ENCODE assay signal across 28 cellular contexts in the genomic region with DNA sequence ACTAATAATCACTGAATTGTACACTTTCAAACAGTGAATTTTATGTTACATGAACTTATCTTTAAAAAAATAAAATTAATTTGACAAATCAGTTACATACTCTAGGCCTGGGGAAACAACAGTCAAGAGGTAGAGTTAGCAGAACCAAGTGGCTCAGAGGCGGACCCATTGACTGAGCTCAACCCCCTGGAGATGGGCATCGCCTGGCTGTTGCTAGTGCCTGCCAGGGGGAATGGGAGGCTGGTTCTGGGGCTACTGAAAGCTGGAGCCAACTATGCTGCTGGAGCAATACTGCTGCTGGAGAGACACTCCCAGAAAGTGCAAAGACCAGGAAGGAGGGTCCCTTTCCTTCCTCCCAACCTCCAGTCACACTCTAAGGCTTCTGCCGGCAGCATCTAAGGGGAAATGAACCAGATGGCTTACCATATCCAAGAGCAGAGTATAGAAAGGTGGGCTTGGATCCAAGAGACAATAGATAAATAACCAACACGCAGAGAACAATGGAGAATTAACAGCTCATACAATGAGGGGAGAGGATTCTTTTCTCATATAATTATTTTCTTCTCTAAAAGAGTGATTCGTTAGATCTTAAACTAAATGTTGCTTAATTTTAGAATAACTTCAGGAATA. TPM values are rescaled to one million over a fixed set of nuclear protein-coding genes. Genes with fewer than 3 reads are reported as not detected.
DNase-seq lines count a peak whose midpoint lies in the region; ATAC-seq, FAIRE-seq and TF ChIP-seq lines count a peak whose summit lies in the region.
"Had no signal": no experiment of that assay in that cellular context is flagged by ENCODE, and none has a peak within 500 bp of the region (broad histone marks: within the 10 kb centered on the region; RNA-seq: fewer than 3 reads in every experiment).

No MANE protein-coding gene starts in this region.

- peak overlapping the region; percentile 57 for H2BK5ac ChIP-seq in trophoblast cell (ENCODE audit: low read depth, low read length, poor library complexity)

- peak overlapping the region; percentile 57 for H3K14ac ChIP-seq in trophoblast cell (ENCODE audit: low read length)

- no peak overlapping the region for H3K4me2 ChIP-seq in endothelial cell of umbilical vein (ENCODE audit: insufficient read depth, low read length)
- H3K4me2 ChIP-seq in trophoblast cell (ENCODE audit: low read length) = no peak overlapping the region
- H3K4me2 ChIP-seq in MM.1S (ENCODE audit: low read depth, low read length) = no peak overlapping the region

- TF ChIP-seq CTCF in BE2C (IDR thresholded peaks at IDR 0.05; ENCODE audit: low read depth, low read length) (no peak), endothelial cell of umbilical vein (IDR thresholded peaks at IDR 0.05; ENCODE audit: extremely low read depth in 1 of 2, insufficient read depth in 1 of 2, low read depth in 1 of 2, low read length in 2 of 2) (no peak), MM.1S (IDR thresholded peaks at IDR 0.05; ENCODE audit: low read length) (no peak)

- H3K27me3 ChIP-seq in BE2C (no peaks in the 10 kb centered on the region), endothelial cell of umbilical vein (ENCODE audit: control insufficient read depth in 2 of 2, insufficient read depth in 2 of 2, low read length in 2 of 2) (no peaks in the 10 kb centered on the region), trophoblast cell (ENCODE audit: insufficient read depth, low read length) (no peaks in the 10 kb centered on the region), MM.1S (replicated peaks; ENCODE audit: insufficient read depth, low read length) (no peaks in the 10 kb centered on the region)

- no CpG with 5 or more reads among the region's 5 CpGs for WGBS in trophoblast cell (ENCODE audit: extremely low coverage, insufficient coverage, insufficient read length)

- H3K79me2 ChIP-seq in endothelial cell of umbilical vein (ENCODE audit: control insufficient read depth, insufficient read depth, low read length) = no peaks in the 10 kb centered on the region
- peaks cover 2% of the 10 kb centered on the region for H3K79me2 ChIP-seq in trophoblast cell (ENCODE audit: control insufficient read depth, insufficient read depth, low read length, poor library complexity)
- H3K79me2 ChIP-seq in MM.1S (ENCODE audit: low read length) = no peaks in the 10 kb centered on the region

- no peak overlapping the region for H4K8ac ChIP-seq in trophoblast cell (ENCODE audit: low read depth, low read length)

- no peaks in the 10 kb centered on the region for H3K36me3 ChIP-seq in BE2C
- H3K36me3 ChIP-seq in endothelial cell of umbilical vein (ENCODE audit: control insufficient read depth in 2 of 2, extremely low read depth in 1 of 2, insufficient read depth in 2 of 2, low read length in 2 of 2) = no peaks in the 10 kb centered on the region
- H3K36me3 ChIP-seq in trophoblast cell (ENCODE audit: control insufficient read depth in 1 of 2, insufficient read depth in 2 of 2, low read length in 2 of 2) = peaks cover 0 to 2% of the 10 kb centered on the region in 2 experiments
- H3K36me3 ChIP-seq in MM.1S (replicated peaks; ENCODE audit: insufficient read depth, low read length) = no peaks in the 10 kb centered on the region

- H3K4me3 ChIP-seq in BE2C (ENCODE audit: low read depth, low read length) (no peak overlapping the region), endothelial cell of umbilical vein (replicated peaks in 1 of 3; ENCODE audit: insufficient read depth in 1 of 3, low read depth in 1 of 3, low read length in 3 of 3) (no peak overlapping the region), trophoblast cell (ENCODE audit: low read depth, low read length) (no peak overlapping the region), MM.1S (ENCODE audit: low read length) (no peak overlapping the region)
- H3K4me3 ChIP-seq: GM23248 had no signal

- H3K4ac ChIP-seq in trophoblast cell (ENCODE audit: low read depth, low read length) = no peak overlapping the region

- H3K9ac ChIP-seq in endothelial cell of umbilical vein (replicated peaks; ENCODE audit: extremely low read depth, insufficient read depth, low read length) (no peak overlapping the region), trophoblast cell (ENCODE audit: low read length) (no peak overlapping the region), MM.1S (ENCODE audit: low read length) (no peak overlapping the region)
- H3K9ac ChIP-seq: GM23248 had no signal

- H3K27ac ChIP-seq in endothelial cell of umbilical vein (ENCODE audit: insufficient read depth, low read depth, low read length) (no peak overlapping the region), trophoblast cell (ENCODE audit: low read depth, low read length) (no peak overlapping the region), MM.1S (ENCODE audit: low read length) (no peak overlapping the region)
- H3K27ac ChIP-seq: 22Rv1, GM23248, RWPE1 had no signal

- H3K9me2 ChIP-seq in MM.1S (replicated peaks; ENCODE audit: insufficient read depth, low read length) = no peaks in the 10 kb centered on the region

- CTCF ChIA-PET in endothelial cell of umbilical vein (lab: Charles Lee) = interaction anchor here (0.9 to 5.8 kb wide), 7 partner anchors 29 to 1004 kb away, joined by 3 to 277 read pairs (median 4); no protein-coding TSS in a partner anchor

- H2AFZ ChIP-seq in endothelial cell of umbilical vein (ENCODE audit: low read depth, low read length) (peak overlapping the region; percentile 35), trophoblast cell (ENCODE audit: insufficient read depth, low read length, poor library complexity) (no peak overlapping the region), MM.1S (ENCODE audit: low read length) (no peak overlapping the region)
- H2AFZ ChIP-seq: GM23248 had no signal

- H2AK5ac ChIP-seq in trophoblast cell (ENCODE audit: low read length) = peak overlapping the region; percentile 64

- peak overlapping the region; percentile 79 for H2BK120ac ChIP-seq in trophoblast cell (ENCODE audit: insufficient read depth, low read length, poor library complexity)

- TF ChIP-seq POLR2A in endothelial cell of umbilical vein (IDR thresholded peaks at IDR 0.05; ENCODE audit: low read depth, low read length) = no peak

- H3K4me1 ChIP-seq in BE2C (peaks cover 39% of the 10 kb centered on the region), endothelial cell of umbilical vein (ENCODE audit: control insufficient read depth, extremely low read depth, insufficient read depth, low read length) (peaks cover 14% of the 10 kb centered on the region), trophoblast cell (ENCODE audit: control insufficient read depth in 1 of 2, insufficient read depth in 2 of 2, low read length in 2 of 2) (peaks cover 5 to 13% of the 10 kb centered on the region in 2 experiments), MM.1S (ENCODE audit: low read length) (peaks cover 5% of the 10 kb centered on the region; the same call in 1 of the 2 replicates)

- peak overlapping the region; percentile 98 for H2BK12ac ChIP-seq in trophoblast cell (ENCODE audit: low read length)

- H4K91ac ChIP-seq in trophoblast cell (ENCODE audit: low read depth, low read length) = peak overlapping the region; percentile 66

- peaks cover 21% of the 10 kb centered on the region for H3K79me1 ChIP-seq in trophoblast cell (ENCODE audit: low read length)

- DNase-seq in DMS79 treated with DMSO at 0.1 percent for 48 hours (lab: John Stamatoyannopoulos, UW) = peak; percentile 1
- DNase-seq in DMS79 (lab: John Stamatoyannopoulos, UW) = no peak
- DNase-seq in BE2C = peak; percentile 53
- DNase-seq in endothelial cell of umbilical vein (ENCODE audit: low read depth, low spot score) = peak; percentile 53
- no peak for DNase-seq in trophoblast cell
- DNase-seq in MM.1S = no peak
- DNase-seq: CD4-positive, CD25-positive, alpha-beta regulatory T cell; DMS153; GM23248; H7; KBM-7; NCI-H2029 treated with DMSO at 0.1 percent for 48 hours; NCI-H226; NCI-H524; NCI-H748 treated with DMSO at 0.1 percent for 48 hours; SHP77 treated with DMSO at 0.1 percent for 48 hours; SW 1271 had no signal

- peaks cover 7% of the 10 kb centered on the region; the same call in 1 of the 2 replicates for H3F3A ChIP-seq in MM.1S (ENCODE audit: insufficient read depth, low read length)

- peak; percentile 21 for FAIRE-seq in endothelial cell of umbilical vein (lab: Jason Lieb, UNC)

- H4K12ac ChIP-seq in trophoblast cell (ENCODE audit: low read depth, low read length) = no peak overlapping the region

- H4K20me1 ChIP-seq in endothelial cell of umbilical vein (replicated peaks; ENCODE audit: control insufficient read depth, extremely low read depth, insufficient read depth, low read length) (no peaks in the 10 kb centered on the region), MM.1S (ENCODE audit: insufficient read depth, low read length) (no peaks in the 10 kb centered on the region)

- peak overlapping the region; percentile 46 for H3K18ac ChIP-seq in trophoblast cell (ENCODE audit: low read length)

- POLR2A ChIA-PET in endothelial cell of umbilical vein (lab: Charles Lee) = no interaction called here

- intact Hi-C loops in endothelial cell of umbilical vein (cut with micrococcal nuclease) = loop anchor here (5.0 to 10.0 kb wide), 2 partner anchors 311 to 364 kb away; no protein-coding TSS in a partner anchor

- no peak overlapping the region for H3K23ac ChIP-seq in trophoblast cell (ENCODE audit: low read length)

- BruUV-seq in endothelial cell of umbilical vein (replicated peaks; lab: Mats Ljungman, UMichigan) = no TSS peak

- no peak for ATAC-seq in GM21515 (IDR thresholded peaks at IDR 0.05; ENCODE audit: unreplicated experiment)
- ATAC-seq: Panc1 had no signal

- H3K9me3 ChIP-seq in BE2C = no peaks in the 10 kb centered on the region
- H3K9me3 ChIP-seq in endothelial cell of umbilical vein (replicated peaks; ENCODE audit: control insufficient read depth, insufficient read depth, low read length) = no peaks in the 10 kb centered on the region
- H3K9me3 ChIP-seq in trophoblast cell (ENCODE audit: insufficient read depth, low read depth, low read length) = no peaks in the 10 kb centered on the region
- H3K9me3 ChIP-seq in MM.1S (replicated peaks; ENCODE audit: insufficient read depth, low read length) = no peaks in the 10 kb centered on the region

- H3K9me1 ChIP-seq in endothelial cell of umbilical vein (replicated peaks; ENCODE audit: control insufficient read depth, extremely low read depth, insufficient read depth, low read length) = no peaks in the 10 kb centered on the region

- dilution Hi-C loops in endothelial cell of umbilical vein (cut with MboI; ENCODE audit: extremely low pct_ligation_motif_present, low sequenced_read_pairs) = no loop called here

RNA-seq across cellular contexts. Expression of gene ANKRD55, which starts 40.4 kb away (rescaled TPM):
- 0.42 TPM for polyA plus RNA-seq in BE2C (2012; ENCODE audit: insufficient read depth, insufficient read length, low read depth)
- total RNA-seq in endothelial cell of umbilical vein = 1.2 and 2.1 TPM in 2 replicates
- 1.0 and 1.4 TPM in 2 replicates for polyA plus RNA-seq in endothelial cell of umbilical vein
- polyA plus RNA-seq in endothelial cell of umbilical vein (2011; cell fraction: cytosol; rRNA removed) = 1.4 and 1.7 TPM in 2 replicates
- polyA plus RNA-seq in endothelial cell of umbilical vein (2011; cell fraction: nucleus; rRNA removed) = 0.65 and 1.1 TPM in 2 replicates
- 0.47 and 1.5 TPM in 2 replicates for polyA plus RNA-seq in endothelial cell of umbilical vein (2012)
- polyA minus RNA-seq in endothelial cell of umbilical vein = 1.0 and 1.1 TPM in 2 replicates
- not detected for polyA minus RNA-seq in endothelial cell of umbilical vein (2011; cell fraction: cytosol; rRNA and poly(A)+ RNA removed)
- polyA minus RNA-seq in endothelial cell of umbilical vein (2011; cell fraction: nucleus; rRNA and poly(A)+ RNA removed) = 0.67 and 0.91 TPM in 2 replicates
- polyA plus RNA-seq in trophoblast cell (2013) = 0.89 and 1.0 TPM in 2 replicates
- total RNA-seq: B cell, Daoy, G401, GM23248, H7, HT1080, LHCN-M2, MCF 10A, OCI-LY7 had no signal
- polyA plus RNA-seq: GM23248 had no signal

Comparison
In these comparisons a context has a peak if more than half of its experiments do, and no peak if none do; other contexts are left out.
1. DNase-seq: peak in DMS79 treated with DMSO at 0.1 percent for 48 hours (single experiment), BE2C (single experiment) and endothelial cell of umbilical vein (single experiment); none in DMS79 (single experiment), trophoblast cell (0 of 2) and MM.1S (single experiment).